ENCODE assay signal across 8 cellular contexts in the genomic region with DNA sequence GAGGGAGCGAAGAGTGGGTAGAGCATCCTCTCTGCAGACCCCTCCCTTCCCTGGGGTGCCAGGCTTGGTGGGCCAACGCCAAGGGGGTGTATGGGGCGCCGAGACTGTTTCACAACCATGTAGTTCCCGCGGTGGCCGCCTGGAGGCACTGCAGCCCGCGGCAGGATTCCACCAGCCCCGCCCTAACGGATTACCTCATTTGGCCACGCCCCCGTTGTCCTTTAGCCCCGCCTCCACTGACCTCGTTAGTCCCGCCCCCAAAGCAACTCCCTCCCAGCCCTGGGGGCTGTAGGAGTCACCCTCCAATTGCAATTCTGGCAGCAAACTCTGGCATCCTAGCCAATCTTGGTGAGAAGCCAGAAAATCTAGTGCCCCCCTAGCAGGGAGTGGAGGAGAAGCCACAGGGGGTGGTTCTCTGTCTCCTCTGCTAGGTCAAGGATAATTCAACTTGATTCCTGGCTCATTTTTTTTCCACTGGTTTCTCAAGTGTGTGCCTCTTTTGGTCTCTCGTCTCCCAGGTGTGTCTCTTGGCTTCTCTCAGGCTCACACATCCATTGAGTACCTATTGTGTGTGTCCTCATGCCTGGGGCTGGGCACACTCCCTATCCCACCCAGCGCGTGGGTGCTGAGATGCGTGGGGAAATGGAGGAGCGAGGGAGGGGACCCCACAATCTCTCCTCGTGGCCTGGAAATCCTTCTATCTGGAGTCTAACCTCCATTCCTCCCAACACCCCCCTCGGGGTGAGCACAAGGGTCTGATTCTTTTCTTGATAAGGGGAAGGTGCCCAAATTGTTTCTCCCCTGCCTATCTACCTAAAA. TPM values are rescaled to one million over a fixed set of nuclear protein-coding genes. Genes with fewer than 3 reads are reported as not detected.
DNase-seq lines count a peak whose midpoint lies in the region; ATAC-seq, FAIRE-seq and TF ChIP-seq lines count a peak whose summit lies in the region.

No MANE protein-coding gene starts in this region.

- FAIRE-seq in pancreas (lab: Jason Lieb, UNC) = no peak

- H3K9me3 Mint-ChIP-seq in Caco-2 (ENCODE audit: unreplicated experiment) = no peaks in the 10 kb centered on the region

- no peak overlapping the region for H3K4me3 ChIP-seq in Caco-2 (ENCODE audit: low read depth, low read length)
- H3K4me3 ChIP-seq in pancreas = no peak overlapping the region
- no peak overlapping the region for H3K4me3 ChIP-seq in transverse colon

- no peaks in the 10 kb centered on the region for H3K9me3 ChIP-seq in Caco-2
- H3K9me3 ChIP-seq in pancreas = no peaks in the 10 kb centered on the region
- no peaks in the 10 kb centered on the region for H3K9me3 ChIP-seq in transverse colon

- CTCF ChIA-PET in Caco-2 (lab: Charles Lee) = interaction anchor here (3.6 kb wide), 1 partner anchor 93 kb away, joined by 29 read pairs; no protein-coding TSS in a partner anchor

- peaks cover 7% of the 10 kb centered on the region for H3K27me3 Mint-ChIP-seq in Caco-2 (ENCODE audit: insufficient read depth, unreplicated experiment)

- no peak for TF ChIP-seq EP300 in transverse colon (IDR thresholded peaks at IDR 0.05; ENCODE audit: low read depth)

- no peak overlapping the region for H3K4me3 Mint-ChIP-seq in Caco-2 (ENCODE audit: unreplicated experiment)

- H3K36me3 ChIP-seq in Caco-2 (ENCODE audit: control insufficient read depth, insufficient read depth, low read length) (no peaks in the 10 kb centered on the region), pancreas (no peaks in the 10 kb centered on the region), transverse colon (no peaks in the 10 kb centered on the region)

- intact Hi-C loops in Caco-2 (cut with micrococcal nuclease; ENCODE audit: unreplicated experiment) (loop anchor here (1.0 to 10.0 kb wide), 4 partner anchors 66 to 458 kb away; partner anchors contain the start of genes EIF3G and P2RY11), pancreas (cut with DNase I) (loop anchor here in 2 of 3 donors (5.0 to 10.0 kb wide), 4 partner anchors 90 to 460 kb away; no protein-coding TSS in a partner anchor), transverse colon (cut with DNase I; ENCODE audit: low total_unique reads) (no loop called here)

- ATAC-seq in HG03439 (IDR thresholded peaks at IDR 0.05; ENCODE audit: unreplicated experiment) = peak; percentile 42
- ATAC-seq in SK-N-SH treated with all-trans-retinoic acid at 6 μM for 48 hours = peak; percentile 76
- ATAC-seq in pancreas = peak; percentile 66 to 92 (median 88)
- ATAC-seq in GM18870 (IDR thresholded peaks at IDR 0.05; ENCODE audit: unreplicated experiment) = no peak

- in situ Hi-C loops in transverse colon (cut with MboI; ENCODE audit: low pct_ligation_motif_present in 1 of 4, low pct_unique_long_range_greater_than_20kb in 1 of 4, low sequenced_read_pairs in 3 of 4) = loop anchor here (5.0 to 25.0 kb wide), 3 partner anchors 90 to 453 kb away; partner anchors contain the start of gene TYK2 (in 3 of the 4)

- H3K27me3 ChIP-seq in Caco-2 (replicated peaks; ENCODE audit: control insufficient read depth, insufficient read depth, low read length) (no peaks in the 10 kb centered on the region), pancreas (no peaks in the 10 kb centered on the region), transverse colon (peaks cover 57% of the 10 kb centered on the region)

- 12 to 13% methylated on average over 23 of the region's 23 CpGs for WGBS in pancreas, 2 donors
- WGBS in transverse colon (ENCODE audit: low coverage in 1 of 2), 2 donors = 12% methylated on average over 23 of the region's 23 CpGs; no CpG with 5 or more reads in 1 of the 2 donors

- BruUV-seq in Caco-2 (replicated peaks; lab: Mats Ljungman, UMichigan) = no TSS peak

- H3K27ac ChIP-seq in pancreas = no peak overlapping the region
- H3K27ac ChIP-seq in transverse colon = no peak overlapping the region

- no peak overlapping the region for H3K27ac Mint-ChIP-seq in Caco-2 (ENCODE audit: unreplicated experiment)

- POLR2A ChIA-PET in Caco-2 (lab: Charles Lee) = no interaction called here

- H3K4me1 ChIP-seq in Caco-2 (no peaks in the 10 kb centered on the region), pancreas (peaks cover 0 to 4% (median 0%) of the 10 kb centered on the region in 3 donors), transverse colon (peaks cover 3 to 24% (median 10%) of the 10 kb centered on the region in 4 donors)

- H3K4me1 Mint-ChIP-seq in Caco-2 (ENCODE audit: low read depth, unreplicated experiment) = no peaks in the 10 kb centered on the region

- TF ChIP-seq POLR2A in transverse colon (IDR thresholded peaks at IDR 0.05) = no peak

- peak; percentile 83 to 89 for TF ChIP-seq CTCF in Caco-2 (IDR thresholded peaks at IDR 0.05; ENCODE audit: insufficient read depth in 1 of 2, low read depth in 1 of 2, low read length in 1 of 2, severe bottlenecking in 1 of 2, unreplicated experiment in 1 of 2)
- TF ChIP-seq CTCF in pancreas (IDR thresholded peaks at IDR 0.05) = peak; percentile 64 to 87 (median 80)
- peak; percentile 75 to 86 (median 82) for TF ChIP-seq CTCF in transverse colon (IDR thresholded peaks at IDR 0.05)

- peak; percentile 75 to 85 for DNase-seq in Caco-2
- DNase-seq in activated naive CD4-positive, alpha-beta T cell treated with Interleukin-2 at 50 U/mL for 16 hours = peak; percentile 83
- DNase-seq in glomerular visceral epithelial cell (ENCODE audit: extremely low spot score) = peak; percentile 60
- peak; percentile 38 to 92 (median 84) for DNase-seq in pancreas
- peak; percentile 74 for DNase-seq in transverse colon

- H3K36me3 Mint-ChIP-seq in Caco-2 (ENCODE audit: insufficient read depth, unreplicated experiment) = peaks cover 5% of the 10 kb centered on the region

TF ChIP-seq in SK-N-SH treated with all-trans-retinoic acid at 6 μM for 48 hours, 23 proteins besides CTCF, POLR2A, EP300 and RAD21 (continues in another document):
- TF ChIP-seq ZNF70 (CRISPR knock-in tag; IDR thresholded peaks at IDR 0.05) = no peak
- no peak for TF ChIP-seq PPARA (CRISPR knock-in tag; IDR thresholded peaks at IDR 0.05; ENCODE audit: borderline replicate concordance)
- TF ChIP-seq CSRNP3 (CRISPR knock-in tag; IDR thresholded peaks at IDR 0.05) = no peak
- no peak for TF ChIP-seq RARB (CRISPR knock-in tag; IDR thresholded peaks at IDR 0.05)
- TF ChIP-seq GLIS3 (CRISPR knock-in tag; IDR thresholded peaks at IDR 0.05) = no peak
- no peak for TF ChIP-seq TCF4 (CRISPR knock-in tag; IDR thresholded peaks at IDR 0.05; ENCODE audit: borderline replicate concordance)
- TF ChIP-seq BACH2 (CRISPR knock-in tag; IDR thresholded peaks at IDR 0.05; ENCODE audit: borderline replicate concordance) = no peak
- no peak for TF ChIP-seq ZNF8 (CRISPR knock-in tag; IDR thresholded peaks at IDR 0.05)
- TF ChIP-seq ZC3H10 (CRISPR knock-in tag; IDR thresholded peaks at IDR 0.05) = no peak
- no peak for TF ChIP-seq ZFP3 (CRISPR knock-in tag; IDR thresholded peaks at IDR 0.05)
- TF ChIP-seq, protein P1, sequence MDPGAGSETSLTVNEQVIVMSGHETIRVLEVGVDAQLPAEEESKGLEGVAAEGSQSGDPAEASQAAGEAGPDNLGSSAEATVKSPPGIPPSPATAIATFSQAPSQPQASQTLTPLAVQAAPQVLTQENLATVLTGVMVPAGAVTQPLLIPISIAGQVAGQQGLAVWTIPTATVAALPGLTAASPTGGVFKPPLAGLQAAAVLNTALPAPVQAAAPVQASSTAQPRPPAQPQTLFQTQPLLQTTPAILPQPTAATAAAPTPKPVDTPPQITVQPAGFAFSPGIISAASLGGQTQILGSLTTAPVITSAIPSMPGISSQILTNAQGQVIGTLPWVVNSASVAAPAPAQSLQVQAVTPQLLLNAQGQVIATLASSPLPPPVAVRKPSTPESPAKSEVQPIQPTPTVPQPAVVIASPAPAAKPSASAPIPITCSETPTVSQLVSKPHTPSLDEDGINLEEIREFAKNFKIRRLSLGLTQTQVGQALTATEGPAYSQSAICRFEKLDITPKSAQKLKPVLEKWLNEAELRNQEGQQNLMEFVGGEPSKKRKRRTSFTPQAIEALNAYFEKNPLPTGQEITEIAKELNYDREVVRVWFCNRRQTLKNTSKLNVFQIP (CRISPR knock-in tag; IDR thresholded peaks at IDR 0.05; ENCODE audit: borderline replicate concordance, low read depth) = no peak
- TF ChIP-seq ZNF565 (CRISPR knock-in tag; conservative IDR thresholded peaks at IDR 0.05; ENCODE audit: low read depth) = no peak
- no peak for TF ChIP-seq SNAI2 (CRISPR knock-in tag; IDR thresholded peaks at IDR 0.05)
- no peak for TF ChIP-seq CREB5 (CRISPR knock-in tag; IDR thresholded peaks at IDR 0.05; ENCODE audit: low read depth)
- no peak for TF ChIP-seq ARNTL (CRISPR knock-in tag; IDR thresholded peaks at IDR 0.05; ENCODE audit: borderline replicate concordance, low read depth)
- no peak for TF ChIP-seq ZFP30 (CRISPR knock-in tag; IDR thresholded peaks at IDR 0.05)

RNA-seq across cellular contexts. Expression of gene OLFM2, which starts 2.0 kb away (rescaled TPM):
- total RNA-seq in Caco-2 (2022) = 0.30 and 0.34 TPM in 2 replicates
- 10 to 100 TPM in 2 of 6 donors, 1 to 10 TPM in 4; 2.4 to 10.6 (median 6.6) TPM for total RNA-seq in pancreas
- polyA plus RNA-seq in pancreas = 10 to 100 TPM; 12.4 to 27.4 TPM
- 1 to 10 TPM in 2 of 4 donors, not detected in 2; 2.0 to 2.7 TPM for total RNA-seq in transverse colon
